8 cellular contexts compared by ENCODE assay signal in the genomic region with DNA sequence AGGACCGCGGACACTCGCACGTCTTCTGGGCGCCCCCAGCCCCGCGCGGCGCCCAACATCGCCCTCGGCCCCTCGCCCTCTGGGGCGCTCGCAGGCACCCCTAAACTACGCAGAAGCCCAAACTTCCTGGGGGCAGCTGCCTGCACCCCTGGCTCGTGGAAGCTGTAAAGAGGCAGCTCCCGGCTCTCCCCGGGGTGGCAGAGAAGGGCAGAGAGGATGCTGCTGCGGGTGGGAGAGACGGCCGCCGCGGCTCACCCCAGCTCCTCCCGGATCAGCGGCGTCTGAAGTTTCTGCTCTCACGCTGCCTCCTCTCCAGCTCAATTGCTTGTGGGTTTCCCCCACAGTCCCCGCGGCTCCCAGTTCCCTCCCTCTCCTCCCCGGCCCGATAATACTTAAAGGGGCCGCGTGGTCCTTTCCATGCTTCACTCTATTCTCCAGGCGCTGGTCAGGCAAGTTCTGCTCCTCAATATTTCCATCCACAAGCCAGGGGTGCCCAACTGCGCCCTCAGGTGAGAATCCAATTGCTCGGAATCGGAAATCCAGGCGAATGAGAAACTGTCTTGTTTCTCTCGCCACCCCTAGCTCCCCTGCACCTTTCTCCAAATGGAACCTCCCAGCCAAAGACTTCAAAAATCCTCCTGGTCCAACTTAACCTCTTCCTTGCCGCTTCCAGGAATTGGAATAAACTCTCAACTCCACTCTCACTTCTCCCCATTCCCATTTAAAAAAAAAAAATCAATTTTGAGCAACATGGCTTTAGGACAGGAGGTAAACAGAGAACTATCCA.
DNase-seq lines count a peak whose midpoint lies in the region; ATAC-seq and TF ChIP-seq lines count a peak whose summit lies in the region.

No MANE protein-coding gene starts in this region.

- H3K79me2 ChIP-seq in neural progenitor cell (ENCODE audit: low read depth), result peaks cover 64% of the 10 kb centered on the region

- ATAC-seq in HG02610 (IDR thresholded peaks at IDR 0.05; ENCODE audit: unreplicated experiment), result peak; percentile 82
- ATAC-seq in GM18867 (IDR thresholded peaks at IDR 0.05; ENCODE audit: unreplicated experiment), result no peak
- no peak for ATAC-seq in GM21515 (IDR thresholded peaks at IDR 0.05; ENCODE audit: unreplicated experiment)

- no peaks in the 10 kb centered on the region for H3K36me3 Mint-ChIP-seq in activated naive CD8-positive, alpha-beta T cell
- no peaks in the 10 kb centered on the region for H3K36me3 Mint-ChIP-seq in neural progenitor cell

- H3K27ac Mint-ChIP-seq in activated naive CD8-positive, alpha-beta T cell, result peak overlapping the region; percentile 22
- peak overlapping the region; percentile 100 for H3K27ac Mint-ChIP-seq in neural progenitor cell

- peak overlapping the region; percentile 98 for H3K27ac ChIP-seq in neural progenitor cell

- peaks cover 12% of the 10 kb centered on the region for H3K27me3 Mint-ChIP-seq in activated naive CD8-positive, alpha-beta T cell
- no peaks in the 10 kb centered on the region for H3K27me3 Mint-ChIP-seq in neural progenitor cell (ENCODE audit: insufficient read depth, low read depth)

- H3K9me3 Mint-ChIP-seq in activated naive CD8-positive, alpha-beta T cell (ENCODE audit: low read depth), result peaks cover 3% of the 10 kb centered on the region
- no peaks in the 10 kb centered on the region for H3K9me3 Mint-ChIP-seq in neural progenitor cell

- H4K20me1 ChIP-seq in neural progenitor cell (ENCODE audit: low read depth), result peaks cover 41% of the 10 kb centered on the region

- H3F3A ChIP-seq in neural progenitor cell (ENCODE audit: low read depth), result peaks cover 14% of the 10 kb centered on the region

- no peaks in the 10 kb centered on the region for H3K9me3 ChIP-seq in neural progenitor cell (ENCODE audit: low read depth)

- H2AFZ ChIP-seq in neural progenitor cell (replicated peaks), result peak overlapping the region; percentile 93

- no peak for TF ChIP-seq CTCF in neural progenitor cell (IDR thresholded peaks at IDR 0.05)

- H3K9ac ChIP-seq in neural progenitor cell, result peak overlapping the region; percentile 88

- H3K4me3 ChIP-seq in neural progenitor cell, result peak overlapping the region; percentile 82

- peaks cover 20% of the 10 kb centered on the region for H3K4me1 ChIP-seq in neural progenitor cell

- H3K4me3 Mint-ChIP-seq in activated naive CD8-positive, alpha-beta T cell, result peak overlapping the region; percentile 75
- no peak overlapping the region for H3K4me3 Mint-ChIP-seq in neural progenitor cell

- peaks cover 3% of the 10 kb centered on the region for H3K4me1 Mint-ChIP-seq in activated naive CD8-positive, alpha-beta T cell (ENCODE audit: low read depth)
- H3K4me1 Mint-ChIP-seq in neural progenitor cell, result peaks cover 20% of the 10 kb centered on the region

- DNase-seq in DMS153 treated with DMSO at 0.1 percent for 48 hours (lab: John Stamatoyannopoulos, UW; ENCODE audit: unreplicated experiment) (peak; percentile 62), NCI-H2227 treated with DMSO at 0.1 percent for 48 hours (lab: John Stamatoyannopoulos, UW) (peak; percentile 79), glomerular endothelial cell (ENCODE audit: extremely low read depth, low read depth, low spot score) (peak; percentile 60), neural progenitor cell (ENCODE audit: low spot score) (peak; percentile 90)

- peak overlapping the region; percentile 94 for H3K4me2 ChIP-seq in neural progenitor cell

- H3K36me3 ChIP-seq in neural progenitor cell, result no peaks in the 10 kb centered on the region

- no peaks in the 10 kb centered on the region for H3K27me3 ChIP-seq in neural progenitor cell
